Comparison of ENCODE assay signal across 22 cellular contexts in genomic region chr22:44147036-44147645, GRCh38. TPM values are rescaled to one million over a fixed set of nuclear protein-coding genes. Genes with fewer than 3 reads are reported as not detected.
DNase-seq lines count a peak whose midpoint lies in the region; ATAC-seq and TF ChIP-seq lines count a peak whose summit lies in the region.
"Had no signal": no experiment of that assay in that cellular context is flagged by ENCODE, and none has a peak within 500 bp of the region (broad histone marks: within the 10 kb centered on the region; RNA-seq: fewer than 3 reads in every experiment).

No MANE protein-coding gene starts in this region.

- no peaks in the 10 kb centered on the region for H3K79me2 ChIP-seq in H9 (ENCODE audit: insufficient read depth, low read length)

- H3K9me3 ChIP-seq in H9 (ENCODE audit: control insufficient read depth, low read depth, low read length), result no peaks in the 10 kb centered on the region
- H3K9me3 ChIP-seq in iPS DF 6.9 (ENCODE audit: control insufficient read depth, insufficient read depth, low read length), result no peaks in the 10 kb centered on the region
- no peaks in the 10 kb centered on the region for H3K9me3 ChIP-seq in lower lobe of right lung
- H3K9me3 ChIP-seq: esophagus muscularis mucosa, uterus had no signal

- H3K27ac Mint-ChIP-seq in H9 (peak overlapping the region; percentile 58 to 99 (median 99)), WTC11 (peak overlapping the region; percentile 99)
- H3K27ac Mint-ChIP-seq: activated naive CD8-positive, alpha-beta T cell; activated T-helper 17 cell treated with anti-CD3 and anti-CD28 coated beads, Interleukin-2, amount 50 U/mL, for 72 hours had no signal

- H3K4me3 ChIP-seq in iPS DF 6.9 (ENCODE audit: low read length), result no peak overlapping the region
- no peak overlapping the region for H3K4me3 ChIP-seq in lower lobe of right lung
- H3K4me3 ChIP-seq: esophagus muscularis mucosa, PC-9, uterus had no signal

- no peak for TF ChIP-seq CTCF in H9 (conservative IDR thresholded peaks at IDR 0.05)
- TF ChIP-seq CTCF in WTC11 (IDR thresholded peaks at IDR 0.05), result no peak
- no peak for TF ChIP-seq CTCF in lower lobe of right lung (IDR thresholded peaks at IDR 0.05)

- H3K4me2 ChIP-seq in H9 (ENCODE audit: insufficient read depth, insufficient read length, low read length), result peak overlapping the region; percentile 3
- H3K4me2 ChIP-seq: PC-9 had no signal

- intact Hi-C loops in lower lobe of right lung (cut with DNase I), result no loop called here

- H4K91ac ChIP-seq in H9 (ENCODE audit: insufficient read length, low read depth, low read length), result peak overlapping the region; percentile 20

- no peaks in the 10 kb centered on the region for H3K79me1 ChIP-seq in H9 (ENCODE audit: insufficient read depth, low read depth, low read length, poor library complexity, severe bottlenecking)

- H2BK12ac ChIP-seq in H9 (ENCODE audit: insufficient read length, low read depth, low read length), result peak overlapping the region; percentile 64

- POLR2A ChIA-PET in WTC11 (lab: Charles Lee), result interaction anchor here (1.0 to 1.1 kb wide), 2 partner anchors 35 to 61 kb away, joined by 3 read pairs; no protein-coding TSS in a partner anchor

- H3K9me3 Mint-ChIP-seq in H9 (peaks cover 0 to 5% of the 10 kb centered on the region in 2 experiments; a peak in 1 of 5 replicates), WTC11 (no peaks in the 10 kb centered on the region; the same call in 1 of the 2 replicates)
- H3K9me3 Mint-ChIP-seq: activated CD4-positive, alpha-beta T cell treated with anti-CD3 and anti-CD28 coated beads, Interleukin-2, amount 10 ng/mL, durations not matched to agents 7 days and 5 days; activated T-helper 17 cell treated with anti-CD3 and anti-CD28 coated beads, Interleukin-2, amount 50 U/mL, for 72 hours; naive thymus-derived CD8-positive, alpha-beta T cell had no signal

- no peak overlapping the region for H4K8ac ChIP-seq in H9 (replicated peaks; ENCODE audit: insufficient read length, low read depth, low read length)

- H3K23ac ChIP-seq in H9 (ENCODE audit: insufficient read length, low read depth, low read length), result no peak overlapping the region

- H2BK20ac ChIP-seq in H9 (ENCODE audit: low read depth, low read length, poor library complexity, severe bottlenecking), result no peak overlapping the region

- no peaks in the 10 kb centered on the region for H3K36me3 ChIP-seq in iPS DF 6.9 (ENCODE audit: control insufficient read depth, insufficient read depth, low read length)
- peaks cover 46% of the 10 kb centered on the region for H3K36me3 ChIP-seq in lower lobe of right lung
- H3K36me3 ChIP-seq: uterus had no signal

- peaks cover 25% of the 10 kb centered on the region for H3K4me1 ChIP-seq in H9 (ENCODE audit: insufficient read depth, low read length)
- H3K4me1 ChIP-seq in iPS DF 6.9 (ENCODE audit: control insufficient read depth, insufficient read depth, low read length), result peaks cover 23% of the 10 kb centered on the region
- H3K4me1 ChIP-seq in lower lobe of right lung, result peaks cover 5% of the 10 kb centered on the region
- H3K4me1 ChIP-seq: uterus had no signal

- H3K4me3 Mint-ChIP-seq in H9 (peak overlapping the region in 1 of 2 experiments; percentile 35; a peak in 4 of 5 replicates), WTC11 (peak overlapping the region; percentile 2; the same call in 1 of the 2 replicates)
- H3K4me3 Mint-ChIP-seq: activated CD4-positive, alpha-beta T cell treated with anti-CD3 and anti-CD28 coated beads, Interleukin-2, amount 10 ng/mL, durations not matched to agents 7 days and 5 days; activated naive CD8-positive, alpha-beta T cell; activated T-helper 17 cell treated with anti-CD3 and anti-CD28 coated beads, Interleukin-2, amount 50 U/mL, for 72 hours had no signal

- peak overlapping the region; percentile 66 for H3K18ac ChIP-seq in H9 (ENCODE audit: insufficient read length, low read depth, low read length)

- no peak overlapping the region for H3T11ph ChIP-seq in H9 (ENCODE audit: low read length)

- no peak overlapping the region for H3K56ac ChIP-seq in H9 (ENCODE audit: insufficient read length, low read depth, low read length)

- no peak overlapping the region for H2BK120ac ChIP-seq in H9 (ENCODE audit: low read depth, low read length, poor library complexity, severe bottlenecking)

- no peaks in the 10 kb centered on the region for H3K23me2 ChIP-seq in H9 (ENCODE audit: insufficient read length, low read depth, low read length, poor library complexity, severe bottlenecking)

- WGBS in H9 (ENCODE audit: extremely low coverage, insufficient read length, low lambda C conversion rate), result no CpG with 5 or more reads among the region's 12 CpGs
- no CpG with 5 or more reads among the region's 12 CpGs for WGBS in iPS DF 6.9 (ENCODE audit: insufficient coverage, insufficient read length)

- peak overlapping the region; percentile 26 for H3K9ac ChIP-seq in H9 (ENCODE audit: extremely low read depth, insufficient read length, low read length)

- H3K4me1 Mint-ChIP-seq in H9 (peaks cover 56 to 63% of the 10 kb centered on the region in 2 experiments), WTC11 (peaks cover 59% of the 10 kb centered on the region)
- H3K4me1 Mint-ChIP-seq: activated CD4-positive, alpha-beta T cell treated with anti-CD3 and anti-CD28 coated beads, Interleukin-2, amount 10 ng/mL, durations not matched to agents 7 days and 5 days; activated T-helper 17 cell treated with anti-CD3 and anti-CD28 coated beads, Interleukin-2, amount 50 U/mL, for 72 hours had no signal

- no peak overlapping the region for H2AFZ ChIP-seq in H9 (ENCODE audit: low read length)
- H2AFZ ChIP-seq: PC-9 had no signal

- ATAC-seq in WTC11 (no peak), HG03342 (IDR thresholded peaks at IDR 0.05; ENCODE audit: unreplicated experiment) (no peak), lower lobe of right lung (no peak)
- ATAC-seq: activated T-helper 17 cell treated with anti-CD3 and anti-CD28 coated beads, Interleukin-2, amount 50 U/mL, for 72 hours; left cardiac atrium; naive thymus-derived CD8-positive, alpha-beta T cell had no signal

- no peak for DNase-seq in H9
- no peak for DNase-seq in WTC11 (ENCODE audit: low spot score)
- no peak for DNase-seq in iPS DF 6.9 (ENCODE audit: low read depth, low spot score)
- DNase-seq in retina, result peak; percentile 61
- no peak for DNase-seq in SKM-1 (lab: John Stamatoyannopoulos, UW; ENCODE audit: unreplicated experiment)
- DNase-seq in HT-29 (ENCODE audit: low spot score), result no peak
- DNase-seq in lower lobe of right lung, result no peak
- DNase-seq: activated CD4-positive, alpha-beta T cell treated with anti-CD3 and anti-CD28 coated beads, Interleukin-2, amount 10 ng/mL, durations not matched to agents 7 days and 5 days; CD4-positive, CD25-positive, alpha-beta regulatory T cell; effector memory CD4-positive, alpha-beta T cell; KG1; left cardiac atrium; naive thymus-derived CD8-positive, alpha-beta T cell; NCI-H146; PC-9; SHP77 treated with DMSO at 0.1 percent for 48 hours; uterus had no signal

- no peaks in the 10 kb centered on the region for H3K27me3 ChIP-seq in H9 (ENCODE audit: insufficient read depth, low read length)
- no peaks in the 10 kb centered on the region for H3K27me3 ChIP-seq in iPS DF 6.9 (ENCODE audit: control insufficient read depth, insufficient read depth, low read length)
- H3K27me3 ChIP-seq in lower lobe of right lung (ENCODE audit: low read depth), result no peaks in the 10 kb centered on the region
- H3K27me3 ChIP-seq: esophagus muscularis mucosa, uterus had no signal

- no peak overlapping the region for H2BK15ac ChIP-seq in H9 (ENCODE audit: low read depth, low read length)

- H3K36me3 Mint-ChIP-seq in H9 (ENCODE audit: insufficient read depth in 1 of 3, low read depth in 3 of 3) (peaks cover 0 to 3% (median 0%) of the 10 kb centered on the region in 3 experiments; a peak in 1 of 7 replicates), WTC11 (no peaks in the 10 kb centered on the region)
- H3K36me3 Mint-ChIP-seq: activated naive CD8-positive, alpha-beta T cell; naive thymus-derived CD8-positive, alpha-beta T cell had no signal

- CTCF ChIA-PET in WTC11 (lab: Charles Lee), result interaction anchor here (0.5 to 3.5 kb wide), 16 partner anchors 10 to 538 kb away, joined by 3 to 25 read pairs (median 4); partner anchors contain the start of genes PARVB and PARVG

- H3K14ac ChIP-seq in H9 (ENCODE audit: insufficient read depth, low read length), result peak overlapping the region; percentile 49; the same call in 1 of the 2 replicates

- no peak overlapping the region for H2AK5ac ChIP-seq in H9 (ENCODE audit: insufficient read length, low read length)

- no peak overlapping the region for H4K5ac ChIP-seq in H9 (ENCODE audit: insufficient read length, low read depth, low read length)

- peak overlapping the region; percentile 81 for H3K27ac ChIP-seq in H9 (ENCODE audit: insufficient read length, low read depth, low read length)
- peak overlapping the region; percentile 52 for H3K27ac ChIP-seq in iPS DF 6.9 (ENCODE audit: low read length)
- H3K27ac ChIP-seq in lower lobe of right lung, result no peak overlapping the region
- H3K27ac ChIP-seq: PC-9, uterus had no signal

- no peaks in the 10 kb centered on the region; the same call in 1 of the 2 replicates for H3K27me3 Mint-ChIP-seq in H9 (ENCODE audit: low read depth)
- no peaks in the 10 kb centered on the region; the same call in none of the 2 replicates for H3K27me3 Mint-ChIP-seq in WTC11 (ENCODE audit: low read depth)
- H3K27me3 Mint-ChIP-seq: activated CD4-positive, alpha-beta T cell treated with anti-CD3 and anti-CD28 coated beads, Interleukin-2, amount 10 ng/mL, durations not matched to agents 7 days and 5 days; activated T-helper 17 cell treated with anti-CD3 and anti-CD28 coated beads, Interleukin-2, amount 50 U/mL, for 72 hours; CD4-positive, CD25-positive, alpha-beta regulatory T cell had no signal

- H2BK5ac ChIP-seq in H9 (ENCODE audit: insufficient read length, low read length), result peak overlapping the region; percentile 8

- no peaks in the 10 kb centered on the region for H4K20me1 ChIP-seq in H9 (ENCODE audit: control insufficient read depth, insufficient read depth, insufficient read length)

- H3K4ac ChIP-seq in H9 (ENCODE audit: low read depth, low read length), result no peak overlapping the region

TF ChIP-seq in WTC11, 78 proteins besides CTCF, POLR2A, EP300 and RAD21:
- TF ChIP-seq NFYB (CRISPR knock-in tag; conservative IDR thresholded peaks at IDR 0.05; ENCODE audit: low read depth), result no peak
- 0 out of 2 replicates have a peak, but pooled peaks have one; percentile 53 for TF ChIP-seq EMX1 (CRISPR knock-in tag; IDR thresholded peaks at IDR 0.05)
- TF ChIP-seq GTF2I (CRISPR knock-in tag; conservative IDR thresholded peaks at IDR 0.05), result no peak

RNA-seq across cellular contexts. Expression of gene PARVG, which starts 33.6 kb away (rescaled TPM):
- total RNA-seq in H9 (2021) (1.3 and 1.6 TPM in 2 replicates), WTC11 (2021) (0.41 to 0.94 TPM (median 0.69 TPM) in 3 replicates), lower lobe of right lung (96.2 TPM)
- total RNA-seq in HT-29 (2014; rRNA removed; shearing (Covaris generic)), result not detected in 2 replicates
- total RNA-seq: G401, PC-9 had no signal

Comparison
In these comparisons a context has a peak if more than half of its experiments do, and no peak if none do; other contexts are left out.
1. RNA of gene PARVG, which starts 33.6 kb away (total RNA-seq): 96.2 TPM in lower lobe of right lung (single experiment); 1.3 to 1.6 TPM in H9, 0.41 to 0.94 TPM in WTC11 and not detected in HT-29; every median in the first group is over 10 times any median in the second.